Comparison of ENCODE assay signal across 24 cellular contexts in the genomic region with DNA sequence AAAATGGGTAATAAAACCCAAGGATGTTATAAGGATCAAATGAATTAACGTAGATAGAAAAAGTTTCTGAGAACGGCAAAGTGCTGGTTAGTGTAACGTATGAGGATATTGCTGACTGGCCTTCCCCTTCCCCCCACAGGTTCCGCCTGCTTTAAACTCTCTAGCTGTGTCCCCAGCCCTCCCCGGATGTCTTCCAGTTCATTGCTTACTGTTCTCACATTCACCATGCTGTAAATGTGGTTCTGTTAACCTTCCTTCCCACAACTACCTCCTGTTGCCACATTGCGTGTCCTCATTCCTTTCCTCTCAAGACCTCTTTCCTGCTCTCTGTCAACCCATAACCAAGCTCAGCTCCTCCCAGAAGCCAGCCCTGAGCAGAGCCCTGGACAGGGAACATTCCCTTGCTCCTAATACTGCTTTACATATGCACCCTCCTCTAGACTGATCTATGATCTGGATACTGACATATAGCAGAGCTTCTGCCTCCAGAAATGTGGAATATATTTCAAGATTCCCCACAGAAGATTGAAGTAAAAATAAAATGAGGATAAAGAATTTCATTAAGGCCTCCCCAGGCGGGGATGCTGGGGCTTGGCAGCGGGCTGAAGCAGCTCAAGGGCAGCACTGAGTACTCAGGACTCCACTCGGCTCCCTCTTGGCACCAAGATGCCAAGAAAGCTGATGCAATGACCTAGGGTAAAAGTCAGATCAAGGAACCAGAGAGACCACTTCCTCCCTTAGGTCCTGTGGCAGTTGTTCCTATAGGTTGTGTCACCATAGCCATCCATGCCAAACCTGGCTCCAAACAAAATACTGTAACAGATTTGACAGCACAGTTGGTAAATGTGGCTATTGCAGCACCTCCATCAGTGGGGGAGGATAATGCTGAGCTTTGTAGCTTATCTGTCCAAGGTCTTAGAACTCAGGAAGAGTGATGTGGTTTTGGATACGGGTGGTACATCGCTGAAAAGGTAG.
"Had no signal": no experiment of that assay in that cellular context is flagged by ENCODE, and none has a peak within 500 bp of the region (broad histone marks: within the 10 kb centered on the region; RNA-seq: fewer than 3 reads in every experiment).

No MANE protein-coding gene starts in this region.

- H2AFZ ChIP-seq: hepatocyte had no signal

- DNase-seq: activated CD4-positive, alpha-beta T cell treated with anti-CD3 and anti-CD28 coated beads, Interleukin-2, amount 10 ng/mL, durations not matched to agents 7 days and 5 days; activated CD4-positive, CD25-positive, alpha-beta regulatory T cell treated with anti-CD3 and anti-CD28 coated beads, Interleukin-2, amount 50 U/mL, for 72 hours; activated CD8-positive, alpha-beta memory T cell treated with anti-CD3 and anti-CD28 coated beads, Interleukin-2, amount 10 ng/mL, durations not matched to agents 7 days and 5 days; activated CD8-positive, alpha-beta T cell treated with anti-CD3 and anti-CD28 coated beads for 36 hours; activated effector memory CD4-positive, alpha-beta T cell treated with anti-CD3 and anti-CD28 coated beads, Interleukin-2, amount 50 U/mL, for 16 hours; activated naive CD4-positive, alpha-beta T cell treated with anti-CD3 and anti-CD28 coated beads, Interleukin-2, amount 10 ng/mL, durations not matched to agents 7 days and 5 days; activated T-cell treated with anti-CD3 and anti-CD28 coated beads for 4 hours; cortex of kidney; effector CD4-positive, alpha-beta T cell; glutamatergic neuron; kidney glomerular epithelial cell; left ventricle myocardium inferior; mammary epithelial cell; midbrain; natural killer cell; ovary; stimulated activated CD4-positive, alpha-beta T cell treated with anti-CD3 and anti-CD28 coated beads, Interleukin-4, amount 100 ng/mL, for 1 hour; stimulated activated naive CD4-positive, alpha-beta T cell had no signal

- FAIRE-seq: frontal cortex had no signal

- H3K4me3 ChIP-seq: cardiac muscle cell, hepatocyte, left ventricle myocardium inferior, ovary, prostate gland had no signal

- H3K27me3 ChIP-seq: cardiac muscle cell, hepatocyte, neutrophil, ovary had no signal

- H3K36me3 ChIP-seq: cardiac muscle cell, left ventricle myocardium inferior, neutrophil, ovary, prostate gland had no signal

- H3K4me2 ChIP-seq: hepatocyte had no signal

- H3K79me2 ChIP-seq: hepatocyte had no signal

- H3K27ac ChIP-seq: cardiac muscle cell, hepatocyte, left ventricle myocardium inferior, neutrophil, ovary, prostate gland, VCaP had no signal

- H3K9me3 ChIP-seq: left ventricle myocardium inferior, neutrophil, ovary, prostate gland had no signal

- H3K4me1 ChIP-seq: left ventricle myocardium inferior, prostate gland had no signal
